In genomic region chr4:152102184-152103000, GRCh38 we compare ENCODE assay signal across 12 cellular contexts.
DNase-seq lines count a peak whose midpoint lies in the region; ATAC-seq and TF ChIP-seq lines count a peak whose summit lies in the region.
"Had no signal": no experiment of that assay in that cellular context is flagged by ENCODE, and none has a peak within 500 bp of the region (broad histone marks: within the 10 kb centered on the region; RNA-seq: fewer than 3 reads in every experiment).

No MANE protein-coding gene starts in this region.

- no peaks in the 10 kb centered on the region for H3K27me3 Mint-ChIP-seq in activated CD4-positive, alpha-beta T cell treated with anti-CD3 and anti-CD28 coated beads, Interleukin-2, amount 10 ng/mL, durations not matched to agents 24 days and 14 days
- no peaks in the 10 kb centered on the region for H3K27me3 Mint-ChIP-seq in T-helper 17 cell

- TF ChIP-seq EP300 in esophagus muscularis mucosa (IDR thresholded peaks at IDR 0.05): no peak

- no peaks in the 10 kb centered on the region for H3K27me3 ChIP-seq in esophagus muscularis mucosa

- peak overlapping the region; percentile 54 for H3K4me3 Mint-ChIP-seq in activated CD4-positive, alpha-beta T cell treated with anti-CD3 and anti-CD28 coated beads, Interleukin-2, amount 10 ng/mL, durations not matched to agents 24 days and 14 days
- peak overlapping the region; percentile 89 for H3K4me3 Mint-ChIP-seq in T-helper 17 cell
- peak overlapping the region; percentile 68 for H3K4me3 Mint-ChIP-seq in stimulated activated effector memory CD8-positive, alpha-beta T cell treated with anti-CD3 and anti-CD28 coated beads, Interleukin-12 subunit alpha, Interleukin-12 subunit beta, amount 100 ng/mL, for 72 hours
- H3K4me3 Mint-ChIP-seq: activated B cell treated with CpG ODN at 0.5 μM for 24 hours, H9 had no signal

- H3K27ac Mint-ChIP-seq in activated CD4-positive, alpha-beta T cell treated with anti-CD3 and anti-CD28 coated beads, Interleukin-2, amount 10 ng/mL, durations not matched to agents 24 days and 14 days: peak overlapping the region; percentile 95
- peak overlapping the region; percentile 96 for H3K27ac Mint-ChIP-seq in T-helper 17 cell
- peak overlapping the region; percentile 94 for H3K27ac Mint-ChIP-seq in stimulated activated effector memory CD8-positive, alpha-beta T cell treated with anti-CD3 and anti-CD28 coated beads, Interleukin-12 subunit alpha, Interleukin-12 subunit beta, amount 100 ng/mL, for 72 hours
- H3K27ac Mint-ChIP-seq: activated B cell treated with CpG ODN at 0.5 μM for 24 hours had no signal

- TF ChIP-seq CTCF in esophagus muscularis mucosa (IDR thresholded peaks at IDR 0.05): no peak

- ATAC-seq in T-helper 17 cell: no peak
- no peak for ATAC-seq in stimulated activated effector memory CD8-positive, alpha-beta T cell treated with anti-CD3 and anti-CD28 coated beads, Interleukin-12 subunit alpha, Interleukin-12 subunit beta, amount 100 ng/mL, for 72 hours
- no peak for ATAC-seq in GM21528 (IDR thresholded peaks at IDR 0.05; ENCODE audit: low FRiP score, unreplicated experiment)
- no peak for ATAC-seq in HG03159 (IDR thresholded peaks at IDR 0.05; ENCODE audit: unreplicated experiment)
- ATAC-seq: sciatic nerve had no signal

- H3K9me3 ChIP-seq in T-helper 17 cell (ENCODE audit: control insufficient read depth, low read length, poor library complexity, severe bottlenecking): no peaks in the 10 kb centered on the region
- H3K9me3 ChIP-seq in esophagus muscularis mucosa: no peaks in the 10 kb centered on the region

- peaks cover 4% of the 10 kb centered on the region for H3K9me3 Mint-ChIP-seq in activated CD4-positive, alpha-beta T cell treated with anti-CD3 and anti-CD28 coated beads, Interleukin-2, amount 10 ng/mL, durations not matched to agents 24 days and 14 days
- H3K9me3 Mint-ChIP-seq in stimulated activated effector memory CD8-positive, alpha-beta T cell treated with anti-CD3 and anti-CD28 coated beads, Interleukin-12 subunit alpha, Interleukin-12 subunit beta, amount 100 ng/mL, for 72 hours: no peaks in the 10 kb centered on the region
- H3K9me3 Mint-ChIP-seq: activated B cell treated with CpG ODN at 0.5 μM for 24 hours, H9 had no signal

- H3K36me3 Mint-ChIP-seq in activated CD4-positive, alpha-beta T cell treated with anti-CD3 and anti-CD28 coated beads, Interleukin-2, amount 10 ng/mL, durations not matched to agents 24 days and 14 days (ENCODE audit: low read depth): peaks cover 7% of the 10 kb centered on the region
- peaks cover 4% of the 10 kb centered on the region for H3K36me3 Mint-ChIP-seq in T-helper 17 cell (ENCODE audit: low read depth)
- H3K36me3 Mint-ChIP-seq in stimulated activated effector memory CD8-positive, alpha-beta T cell treated with anti-CD3 and anti-CD28 coated beads, Interleukin-12 subunit alpha, Interleukin-12 subunit beta, amount 100 ng/mL, for 72 hours: no peaks in the 10 kb centered on the region

- H3K36me3 ChIP-seq in esophagus muscularis mucosa: no peaks in the 10 kb centered on the region

- H3K4me1 Mint-ChIP-seq in activated CD4-positive, alpha-beta T cell treated with anti-CD3 and anti-CD28 coated beads, Interleukin-2, amount 10 ng/mL, durations not matched to agents 24 days and 14 days: peaks cover 65% of the 10 kb centered on the region
- peaks cover 56% of the 10 kb centered on the region for H3K4me1 Mint-ChIP-seq in T-helper 17 cell
- peaks cover 91% of the 10 kb centered on the region for H3K4me1 Mint-ChIP-seq in stimulated activated effector memory CD8-positive, alpha-beta T cell treated with anti-CD3 and anti-CD28 coated beads, Interleukin-12 subunit alpha, Interleukin-12 subunit beta, amount 100 ng/mL, for 72 hours

- no peak overlapping the region for H3K4me3 ChIP-seq in esophagus muscularis mucosa

- WGBS in esophagus muscularis mucosa: 77% methylated on average over 7 of the region's 7 CpGs

- peaks cover 9 to 38% (median 35%) of the 10 kb centered on the region in 4 donors for H3K4me1 ChIP-seq in esophagus muscularis mucosa

- intact Hi-C loops in activated CD4-positive, alpha-beta T cell treated with anti-CD3 and anti-CD28 coated beads, Interleukin-2, amount 10 ng/mL, durations not matched to agents 24 days and 14 days (cut with micrococcal nuclease): loop anchor here (10.0 kb wide), 1 partner anchor 152 kb away; no protein-coding TSS in a partner anchor
- intact Hi-C loops in esophagus muscularis mucosa (cut with DNase I): no loop called here

- TF ChIP-seq POLR2A in esophagus muscularis mucosa (IDR thresholded peaks at IDR 0.05; ENCODE audit: low read depth): no peak

- H3K27ac ChIP-seq in esophagus muscularis mucosa (replicated peaks in 1 of 4): no peak overlapping the region

- DNase-seq in activated CD4-positive, alpha-beta T cell treated with anti-CD3 and anti-CD28 coated beads, Interleukin-2, amount 10 ng/mL, durations not matched to agents 24 days and 14 days: peak; percentile 54
- no peak for DNase-seq in activated CD4-positive, alpha-beta T cell treated with anti-CD3 and anti-CD28 coated beads for 1 hour
- DNase-seq in T-helper 17 cell (no peak), esophagus muscularis mucosa (ENCODE audit: extremely low spot score) (peak; percentile 88), pons (ENCODE audit: low spot score) (no peak)
- peak in 1 of 2 donors; percentile 42 for DNase-seq in stimulated activated effector memory CD8-positive, alpha-beta T cell treated with anti-CD3 and anti-CD28 coated beads, Interleukin-12 subunit alpha, Interleukin-12 subunit beta, amount 100 ng/mL, for 72 hours (ENCODE audit: low spot score in 2 of 2)
- DNase-seq: activated B cell treated with CpG ODN at 0.5 μM for 24 hours; central memory CD4-positive, alpha-beta T cell; H9 had no signal

Comparison
In these comparisons a context has a peak if more than half of its experiments do, and no peak if none do; other contexts are left out.
1. DNase-seq: peak in activated CD4-positive, alpha-beta T cell treated with anti-CD3 and anti-CD28 coated beads, Interleukin-2, amount 10 ng/mL, durations not matched to agents 24 days and 14 days (single experiment) and esophagus muscularis mucosa (single experiment); none in activated CD4-positive, alpha-beta T cell treated with anti-CD3 and anti-CD28 coated beads for 1 hour (single experiment), T-helper 17 cell (0 of 3) and pons (single experiment).
2. Peak in every context shown above with its lines, with median percentiles within 50 percentile points of each other: H3K27ac Mint-ChIP-seq and H3K4me3 Mint-ChIP-seq.